Comparison of ENCODE assay signal across 1 cellular context in the genomic region with DNA sequence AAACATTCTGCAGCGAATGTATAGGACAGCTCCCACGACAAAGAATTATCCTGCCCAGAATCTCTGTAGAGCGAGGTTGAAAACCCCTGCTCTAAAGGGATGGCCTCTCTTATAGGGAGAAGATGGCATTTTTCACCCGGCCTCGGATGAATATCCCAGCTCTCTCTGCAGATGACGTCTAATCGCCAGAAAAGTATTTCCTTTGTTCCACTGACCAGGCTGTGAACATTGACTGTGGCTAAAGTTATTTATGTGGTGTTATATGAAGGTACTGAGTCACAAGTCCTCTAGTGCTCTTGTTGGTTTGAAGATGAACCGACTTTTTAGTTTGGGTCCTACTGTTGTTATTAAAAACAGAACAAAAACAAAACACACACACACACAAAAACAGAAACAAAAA.
TF ChIP-seq lines count a peak whose summit lies in the region.

No MANE protein-coding gene starts in this region.

TF ChIP-seq in SK-N-SH, 30 proteins besides CTCF, POLR2A, EP300 and RAD21 (continued from another document):
- TF ChIP-seq, protein P1, sequence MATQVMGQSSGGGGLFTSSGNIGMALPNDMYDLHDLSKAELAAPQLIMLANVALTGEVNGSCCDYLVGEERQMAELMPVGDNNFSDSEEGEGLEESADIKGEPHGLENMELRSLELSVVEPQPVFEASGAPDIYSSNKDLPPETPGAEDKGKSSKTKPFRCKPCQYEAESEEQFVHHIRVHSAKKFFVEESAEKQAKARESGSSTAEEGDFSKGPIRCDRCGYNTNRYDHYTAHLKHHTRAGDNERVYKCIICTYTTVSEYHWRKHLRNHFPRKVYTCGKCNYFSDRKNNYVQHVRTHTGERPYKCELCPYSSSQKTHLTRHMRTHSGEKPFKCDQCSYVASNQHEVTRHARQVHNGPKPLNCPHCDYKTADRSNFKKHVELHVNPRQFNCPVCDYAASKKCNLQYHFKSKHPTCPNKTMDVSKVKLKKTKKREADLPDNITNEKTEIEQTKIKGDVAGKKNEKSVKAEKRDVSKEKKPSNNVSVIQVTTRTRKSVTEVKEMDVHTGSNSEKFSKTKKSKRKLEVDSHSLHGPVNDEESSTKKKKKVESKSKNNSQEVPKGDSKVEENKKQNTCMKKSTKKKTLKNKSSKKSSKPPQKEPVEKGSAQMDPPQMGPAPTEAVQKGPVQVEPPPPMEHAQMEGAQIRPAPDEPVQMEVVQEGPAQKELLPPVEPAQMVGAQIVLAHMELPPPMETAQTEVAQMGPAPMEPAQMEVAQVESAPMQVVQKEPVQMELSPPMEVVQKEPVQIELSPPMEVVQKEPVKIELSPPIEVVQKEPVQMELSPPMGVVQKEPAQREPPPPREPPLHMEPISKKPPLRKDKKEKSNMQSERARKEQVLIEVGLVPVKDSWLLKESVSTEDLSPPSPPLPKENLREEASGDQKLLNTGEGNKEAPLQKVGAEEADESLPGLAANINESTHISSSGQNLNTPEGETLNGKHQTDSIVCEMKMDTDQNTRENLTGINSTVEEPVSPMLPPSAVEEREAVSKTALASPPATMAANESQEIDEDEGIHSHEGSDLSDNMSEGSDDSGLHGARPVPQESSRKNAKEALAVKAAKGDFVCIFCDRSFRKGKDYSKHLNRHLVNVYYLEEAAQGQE (IDR thresholded peaks at IDR 0.05; ENCODE audit: low read depth, low read length), result no peak
- TF ChIP-seq, protein P2, sequence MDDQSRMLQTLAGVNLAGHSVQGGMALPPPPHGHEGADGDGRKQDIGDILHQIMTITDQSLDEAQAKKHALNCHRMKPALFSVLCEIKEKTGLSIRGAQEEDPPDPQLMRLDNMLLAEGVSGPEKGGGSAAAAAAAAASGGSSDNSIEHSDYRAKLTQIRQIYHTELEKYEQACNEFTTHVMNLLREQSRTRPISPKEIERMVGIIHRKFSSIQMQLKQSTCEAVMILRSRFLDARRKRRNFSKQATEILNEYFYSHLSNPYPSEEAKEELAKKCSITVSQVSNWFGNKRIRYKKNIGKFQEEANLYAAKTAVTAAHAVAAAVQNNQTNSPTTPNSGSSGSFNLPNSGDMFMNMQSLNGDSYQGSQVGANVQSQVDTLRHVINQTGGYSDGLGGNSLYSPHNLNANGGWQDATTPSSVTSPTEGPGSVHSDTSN (IDR thresholded peaks at IDR 0.05), result peak; percentile 24; the same call in 1 of the 2 replicates
- TF ChIP-seq JUND (IDR thresholded peaks at IDR 0.05) (0 out of 2 replicates have a peak, but pooled peaks have one; percentile 6), POLR2AphosphoS5 (IDR thresholded peaks at IDR 0.05; ENCODE audit: low read depth, low read length) (no peak)
